24 cellular contexts compared by ENCODE assay signal in the genomic region with DNA sequence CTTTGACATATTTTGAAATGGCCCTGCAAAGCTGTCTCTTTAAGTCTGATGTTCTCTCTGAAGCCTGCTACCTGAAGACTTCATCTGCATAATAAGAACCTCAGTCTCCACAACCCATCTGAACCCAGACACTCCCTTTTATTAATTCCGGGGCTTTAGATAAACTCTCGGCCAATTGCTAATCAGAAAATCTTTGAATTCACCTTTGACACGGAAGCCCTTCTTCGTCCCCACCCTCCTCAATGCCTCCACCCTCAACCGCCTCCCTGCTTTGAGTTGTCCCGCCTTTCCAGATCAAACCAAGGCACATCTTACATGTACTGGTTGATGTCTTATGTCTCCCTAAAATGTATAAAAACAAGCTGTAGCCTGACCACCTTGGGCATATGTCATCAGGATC. TPM values are rescaled to one million over a fixed set of nuclear protein-coding genes. Genes with fewer than 3 reads are reported as not detected.
DNase-seq lines count a peak whose midpoint lies in the region; ATAC-seq, FAIRE-seq and TF ChIP-seq lines count a peak whose summit lies in the region.
"Had no signal": no experiment of that assay in that cellular context is flagged by ENCODE, and none has a peak within 500 bp of the region (broad histone marks: within the 10 kb centered on the region; RNA-seq: fewer than 3 reads in every experiment).

No MANE protein-coding gene starts in this region.

- no peaks in the 10 kb centered on the region for H3K79me1 ChIP-seq in H1 (ENCODE audit: low read depth, low read length)

- H3K18ac ChIP-seq in H1 (ENCODE audit: extremely low read depth, low read length): no peak overlapping the region

- no peak overlapping the region for H2BK15ac ChIP-seq in H1 (ENCODE audit: low read length)

- peaks cover 2% of the 10 kb centered on the region; the same call in 1 of the 2 replicates for H3K23me2 ChIP-seq in H1 (ENCODE audit: low read depth, low read length)

- TF ChIP-seq POLR2A in H1 (IDR thresholded peaks at IDR 0.05; ENCODE audit: control extremely low read depth in 1 of 2, low read depth in 2 of 2, low read length in 2 of 2): no peak

- H3K27ac ChIP-seq in GM23338 (ENCODE audit: low read depth) (no peak overlapping the region), HEK293 (ENCODE audit: extremely low read depth, low read depth, low read length) (no peak overlapping the region), H1 (ENCODE audit: low read depth, low read length) (no peak overlapping the region)

- H3K56ac ChIP-seq in H1 (replicated peaks; ENCODE audit: insufficient read length, low read depth, low read length): no peak overlapping the region

- H3K4me1 ChIP-seq in GM23338 (ENCODE audit: insufficient read depth): peaks cover 16% of the 10 kb centered on the region
- H3K4me1 ChIP-seq in HEK293 (ENCODE audit: control insufficient read depth, insufficient read depth, low read length): peaks cover 4% of the 10 kb centered on the region; the same call in 1 of the 2 replicates
- H3K4me1 ChIP-seq in H1 (replicated peaks in 1 of 4; ENCODE audit: control insufficient read depth in 3 of 4, insufficient read depth in 4 of 4, low read length in 3 of 4): peaks cover 0 to 9% (median 4%) of the 10 kb centered on the region in 4 experiments; a peak in 3 of 7 replicates

- no peak overlapping the region for H3K27ac Mint-ChIP-seq in GM23338
- H3K27ac Mint-ChIP-seq: CD4-positive, alpha-beta memory T cell; HFFc6 had no signal

- no peak overlapping the region for H2BK5ac ChIP-seq in H1 (ENCODE audit: low read depth, low read length)

- TF ChIP-seq CTCF in GM23338 (conservative IDR thresholded peaks at IDR 0.05; ENCODE audit: low read depth in 2 of 2) (no peak), HEK293 (tag by site-specific recombination; IDR thresholded peaks at IDR 0.05) (no peak), H1 (IDR thresholded peaks at IDR 0.05; ENCODE audit: control extremely low read depth in 1 of 3, insufficient read depth in 1 of 3, low read depth in 1 of 3, low read length in 3 of 3) (no peak)

- no peak overlapping the region for H3K4me3 Mint-ChIP-seq in GM23338
- H3K4me3 Mint-ChIP-seq: CD4-positive, alpha-beta memory T cell; H9; HFFc6 had no signal

- H3K9ac ChIP-seq in H1 (replicated peaks in 1 of 4; ENCODE audit: extremely low read depth in 1 of 4, low read depth in 3 of 4, low read length in 3 of 4): no peak overlapping the region

- peaks cover 3% of the 10 kb centered on the region for H3K27me3 Mint-ChIP-seq in GM23338 (ENCODE audit: insufficient read depth, low read depth, poor library complexity)

- H4K5ac ChIP-seq in H1 (ENCODE audit: insufficient read length, low read depth, low read length): no peak overlapping the region

- H2BK120ac ChIP-seq in H1 (replicated peaks; ENCODE audit: low read depth, low read length): no peak overlapping the region

- H2BK20ac ChIP-seq in H1 (ENCODE audit: low read length): no peak overlapping the region

- H3K9me3 Mint-ChIP-seq in GM23338: peaks cover 27% of the 10 kb centered on the region

- H3K36me3 ChIP-seq in GM23338 (ENCODE audit: insufficient read depth) (no peaks in the 10 kb centered on the region; the same call in 1 of the 2 replicates), HEK293 (ENCODE audit: control insufficient read depth in 2 of 2, insufficient read depth in 1 of 2, low read length in 2 of 2) (no peaks in the 10 kb centered on the region), H1 (ENCODE audit: control insufficient read depth in 2 of 4, insufficient read depth in 4 of 4, low read length in 3 of 4) (no peaks in the 10 kb centered on the region)

- no peaks in the 10 kb centered on the region for H3F3A ChIP-seq in GM23338 (replicated peaks; ENCODE audit: low read depth)

- H2AFZ ChIP-seq in GM23338: peak overlapping the region; percentile 23; the same call in 1 of the 2 replicates
- 0 out of 2 replicates have a peak overlapping the region, but pooled peaks have one; percentile 1 for H2AFZ ChIP-seq in H1 (ENCODE audit: low read length)

- POLR2A ChIA-PET in HEK293 (lab: Yijun Ruan, JAX): no interaction called here
- POLR2A ChIA-PET in H1 (lab: Charles Lee; ENCODE audit: partially characterized antibody): no interaction called here

- 78% methylated on average over 6 of the region's 6 CpGs; no CpG with 5 or more reads in 1 of the 2 experiments for WGBS in H1 (ENCODE audit: extremely low coverage in 1 of 2, insufficient coverage in 1 of 2, insufficient read length in 1 of 2, insufficient replicate concordance in 2 of 2, low coverage in 1 of 2, low lambda C conversion rate in 2 of 2, missing lambda C conversion rate in 1 of 2), 2 experiments

- TF ChIP-seq EP300 in H1 (IDR thresholded peaks at IDR 0.05; ENCODE audit: borderline replicate concordance in 1 of 2, low read depth in 2 of 2, low read length in 2 of 2): no peak

- no peak overlapping the region for H4K91ac ChIP-seq in H1 (replicated peaks; ENCODE audit: insufficient read length, low read length)

- H3K4me1 Mint-ChIP-seq in GM23338: peaks cover 33% of the 10 kb centered on the region
- H3K4me1 Mint-ChIP-seq: CD4-positive, alpha-beta memory T cell had no signal

- no peak overlapping the region for H2AK5ac ChIP-seq in H1 (ENCODE audit: low read depth, low read length)

- no peak overlapping the region for H2BK12ac ChIP-seq in H1 (ENCODE audit: low read depth, low read length)

- no peaks in the 10 kb centered on the region for H3K9me2 ChIP-seq in GM23338 (ENCODE audit: insufficient read depth)

- peak; percentile 8 for DNase-seq in GM23338 (ENCODE audit: low spot score)
- DNase-seq in H1 (ENCODE audit: low read depth in 1 of 2, low spot score in 2 of 2): no peak
- no peak for DNase-seq in foreskin melanocyte
- no peak for DNase-seq in activated CD4-positive, CD25-positive, alpha-beta regulatory T cell treated with anti-CD3 and anti-CD28 coated beads, Interleukin-2, amount 50 U/mL, for 72 hours
- DNase-seq: C1 segment of cervical spinal cord; Calu3; CD4-positive, alpha-beta memory T cell; COR-L47; DMS53; DMS79 treated with DMSO at 0.1 percent for 48 hours; GF-D8; H9; HFFc6 had no signal

- no peak; the same call in 2 of the 3 replicates for ATAC-seq in GM23338
- no peak for ATAC-seq in HG02642 (IDR thresholded peaks at IDR 0.05; ENCODE audit: poor library complexity, unreplicated experiment)
- ATAC-seq: HCT116 had no signal

- no peak for TF ChIP-seq RAD21 in H1 (IDR thresholded peaks at IDR 0.05 in 1 of 2, conservative IDR thresholded peaks at IDR 0.05 in 1 of 2; ENCODE audit: low read depth in 2 of 2, low read length in 2 of 2)

- no peak overlapping the region for H3K23ac ChIP-seq in H1 (ENCODE audit: insufficient read length)

- H3K27me3 ChIP-seq in GM23338 (ENCODE audit: insufficient read depth) (no peaks in the 10 kb centered on the region), H1 (replicated peaks in 1 of 4; ENCODE audit: control insufficient read depth in 3 of 4, extremely low read depth in 1 of 4, insufficient read depth in 3 of 4, low read length in 3 of 4) (no peaks in the 10 kb centered on the region)

- no peak overlapping the region for H3K4me3 ChIP-seq in GM23338
- H3K4me3 ChIP-seq in HEK293 (ENCODE audit: low read depth, low read length): no peak overlapping the region
- no peak overlapping the region for H3K4me3 ChIP-seq in H1 (ENCODE audit: extremely low read depth in 1 of 4, insufficient read depth in 2 of 4, low read depth in 3 of 4, low read length in 4 of 4)

- peak; percentile 39 for FAIRE-seq in H1 (lab: Jason Lieb, UNC)
- FAIRE-seq: GM12891, GM18507 had no signal

- CTCF ChIA-PET in HEK293 (lab: Yijun Ruan, JAX): interaction anchor here (0.6 to 1.0 kb wide), 2 partner anchors 26 to 198 kb away, joined by 3 read pairs; no protein-coding TSS in a partner anchor
- CTCF ChIA-PET in H1 (lab: Charles Lee; ENCODE audit: partially characterized antibody): interaction anchor here (0.7 to 1.1 kb wide), 2 partner anchors 21 to 26 kb away, joined by 3 to 4 read pairs; no protein-coding TSS in a partner anchor

- H3K4ac ChIP-seq in H1 (replicated peaks; ENCODE audit: insufficient read length, low read depth, low read length): no peak overlapping the region

- H4K8ac ChIP-seq in H1 (ENCODE audit: extremely low read depth, insufficient read depth, low read length): no peak overlapping the region

- H3K79me2 ChIP-seq in GM23338 (replicated peaks; ENCODE audit: insufficient read depth): no peaks in the 10 kb centered on the region
- H3K79me2 ChIP-seq in H1 (ENCODE audit: control insufficient read depth in 1 of 2, insufficient read depth in 2 of 2, low read length in 2 of 2): no peaks in the 10 kb centered on the region

- H3K4me2 ChIP-seq in GM23338 (peak overlapping the region; percentile 16), H1 (ENCODE audit: insufficient read depth in 1 of 2, low read depth in 2 of 2, low read length in 2 of 2) (no peak overlapping the region; a peak in 1 of 4 replicates)

- H3K9me3 ChIP-seq in HEK293 (ENCODE audit: control insufficient read depth, insufficient read depth, low read depth, low read length) (no peaks in the 10 kb centered on the region), H1 (ENCODE audit: insufficient read depth in 2 of 2, low read depth in 1 of 2, low read length in 1 of 2) (peaks cover 9 to 11% of the 10 kb centered on the region in 2 experiments)

- H3K14ac ChIP-seq in H1 (ENCODE audit: insufficient read length): no peak overlapping the region

- H4K20me1 ChIP-seq in GM23338 (replicated peaks; ENCODE audit: insufficient read depth): no peaks in the 10 kb centered on the region
- no peaks in the 10 kb centered on the region for H4K20me1 ChIP-seq in H1 (replicated peaks in 1 of 2; ENCODE audit: control insufficient read depth in 1 of 2, insufficient read depth in 2 of 2, low read length in 2 of 2)

- H3K36me3 Mint-ChIP-seq in GM23338 (ENCODE audit: low read depth): peaks cover 20% of the 10 kb centered on the region

RNA-seq across cellular contexts. Expression of a gene that starts 17.6 kb away (rescaled TPM):
- not detected in 2 replicates for total RNA-seq in GM23338 (2014; rRNA removed; shearing (Covaris generic))
- not detected in 2 replicates for polyA plus RNA-seq in GM23338 (2016; fragmentation: Nextera tagmentation; extraction: Ambion mirVana)
- not detected in 2 replicates for total RNA-seq in H1 (2021; fragmentation: NEBNext Ultra II Directional; extraction: Animal tissue kit (Norgen Biotek cat#: 25700))
- not detected in 2 replicates for polyA plus RNA-seq in H1 (2011; rRNA removed)
- polyA plus RNA-seq in H1 (2011; cell fraction: cytosol; rRNA removed): not detected
- polyA plus RNA-seq in H1 (2011; cell fraction: nucleus; rRNA removed): not detected
- not detected in 4 replicates for polyA plus RNA-seq in H1 (2012, experiment 1 of 2)
- not detected for polyA plus RNA-seq in H1 (2012, experiment 2 of 2)
- polyA plus RNA-seq in H1 (2013, experiment 1 of 2): not detected
- not detected for polyA plus RNA-seq in H1 (2013, experiment 2 of 2)
- polyA minus RNA-seq in H1 (2011; rRNA and poly(A)+ RNA removed): not detected in 2 replicates
- not detected for polyA minus RNA-seq in H1 (2011; cell fraction: cytosol; rRNA and poly(A)+ RNA removed)
- not detected for polyA minus RNA-seq in H1 (2011; cell fraction: nucleus; rRNA and poly(A)+ RNA removed)
- total RNA-seq: A172; A673; Calu3; CD4-positive, alpha-beta memory T cell; Daoy; G401; H4; H9; HFFc6 had no signal
- polyA plus RNA-seq: BJ; CD4-positive, alpha-beta memory T cell had no signal

RNA-seq across cellular contexts. Expression of a gene that starts 28.5 kb away (rescaled TPM):
- total RNA-seq in GM23338 (2014; rRNA removed; shearing (Covaris generic)): 38.8 and 40.0 TPM in 2 replicates
- polyA plus RNA-seq in GM23338 (2016; fragmentation: Nextera tagmentation; extraction: Ambion mirVana) (39.1 and 40.6 TPM in 2 replicates), H1 (2011; rRNA removed) (40.6 and 42.9 TPM in 2 replicates)
- total RNA-seq in H1 (2021; fragmentation: NEBNext Ultra II Directional; extraction: Animal tissue kit (Norgen Biotek cat#: 25700)): 32.4 and 37.1 TPM in 2 replicates
- 33.3 TPM for polyA plus RNA-seq in H1 (2011; cell fraction: cytosol; rRNA removed)
- polyA plus RNA-seq in H1 (2011; cell fraction: nucleus; rRNA removed): 39.0 TPM
- 21.3 to 29.2 TPM (median 25.0 TPM) in 4 replicates for polyA plus RNA-seq in H1 (2012, experiment 1 of 2)
- polyA plus RNA-seq in H1 (2012, experiment 2 of 2): 25.7 TPM
- 25.1 TPM for polyA plus RNA-seq in H1 (2013, experiment 1 of 2)
- 26.5 TPM for polyA plus RNA-seq in H1 (2013, experiment 2 of 2)
- 34.9 and 36.6 TPM in 2 replicates for polyA minus RNA-seq in H1 (2011; rRNA and poly(A)+ RNA removed)
- 12.8 TPM for polyA minus RNA-seq in H1 (2011; cell fraction: cytosol; rRNA and poly(A)+ RNA removed)
- polyA minus RNA-seq in H1 (2011; cell fraction: nucleus; rRNA and poly(A)+ RNA removed): 22.9 TPM

RNA-seq across cellular contexts. Expression of a gene that starts 37.6 kb away (rescaled TPM):
- 180 and 213 TPM in 2 replicates for total RNA-seq in GM23338 (2014; rRNA removed; shearing (Covaris generic))
- polyA plus RNA-seq in GM23338 (2016; fragmentation: Nextera tagmentation; extraction: Ambion mirVana) (236 and 252 TPM in 2 replicates), H1 (2011; rRNA removed) (433 and 440 TPM in 2 replicates)
- total RNA-seq in H1 (2021; fragmentation: NEBNext Ultra II Directional; extraction: Animal tissue kit (Norgen Biotek cat#: 25700)): 131 and 133 TPM in 2 replicates
- 275 TPM for polyA plus RNA-seq in H1 (2011; cell fraction: cytosol; rRNA removed)
- polyA plus RNA-seq in H1 (2011; cell fraction: nucleus; rRNA removed): 98.3 TPM
- 143 to 165 TPM (median 156 TPM) in 4 replicates for polyA plus RNA-seq in H1 (2012, experiment 1 of 2)
- polyA plus RNA-seq in H1 (2012, experiment 2 of 2): 219 TPM
- 197 TPM for polyA plus RNA-seq in H1 (2013, experiment 1 of 2)
- 233 TPM for polyA plus RNA-seq in H1 (2013, experiment 2 of 2)
- polyA minus RNA-seq in H1 (2011; rRNA and poly(A)+ RNA removed): 101 and 159 TPM in 2 replicates
- 50.4 TPM for polyA minus RNA-seq in H1 (2011; cell fraction: cytosol; rRNA and poly(A)+ RNA removed)
- polyA minus RNA-seq in H1 (2011; cell fraction: nucleus; rRNA and poly(A)+ RNA removed): 34.9 TPM
